Comparison of ENCODE assay signal across 21 cellular contexts in the genomic region with DNA sequence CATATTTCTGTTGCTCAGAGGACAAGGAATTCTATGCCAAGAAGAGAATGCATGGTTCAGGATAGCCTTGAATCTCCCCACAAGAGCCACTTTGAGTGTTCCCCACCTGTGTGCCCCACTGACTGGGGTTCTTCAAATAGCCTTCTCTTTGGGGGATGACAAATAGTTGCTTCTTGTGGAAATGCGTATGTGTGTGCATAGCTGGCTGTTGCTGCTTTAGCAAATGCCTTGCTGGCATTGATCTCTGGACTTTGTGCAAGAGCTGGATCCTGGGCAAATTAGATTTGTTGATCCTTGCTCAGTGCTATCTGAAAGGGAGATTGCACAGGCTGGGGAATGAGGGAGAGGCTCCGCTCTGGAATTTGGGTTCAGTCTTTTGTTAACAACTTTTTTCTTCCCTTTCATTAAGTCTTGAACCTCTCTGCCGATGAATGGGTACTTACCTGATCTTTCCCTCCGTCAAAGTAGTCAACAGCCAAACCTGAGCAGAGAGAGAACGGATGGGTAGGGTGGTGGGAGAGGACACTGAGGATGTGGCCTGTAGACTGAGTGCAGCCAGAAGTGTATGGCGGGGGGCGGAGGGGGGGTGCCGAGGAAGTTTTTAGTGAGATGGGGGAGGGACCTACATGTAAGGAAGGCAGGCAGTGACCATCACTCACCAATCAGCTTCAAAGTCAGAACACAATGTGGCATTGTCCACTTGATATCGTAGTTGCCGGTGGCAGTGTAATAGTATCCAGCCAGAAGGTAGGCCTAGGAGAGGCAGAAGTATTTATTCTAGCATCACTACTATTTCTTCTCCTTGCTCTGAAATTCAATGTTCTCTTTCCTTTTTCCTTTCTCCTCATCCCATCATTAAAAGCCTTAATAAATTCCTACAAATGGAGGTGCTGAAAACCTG. TPM values are rescaled to one million over a fixed set of nuclear protein-coding genes. Genes with fewer than 3 reads are reported as not detected.
A peak's percentile ranks its signal among the peaks of the same experiment; 100 is the strongest.
DNase-seq lines count a peak whose midpoint lies in the region; ATAC-seq, FAIRE-seq and TF ChIP-seq lines count a peak whose summit lies in the region.
"Had no signal": no experiment of that assay in that cellular context is flagged by ENCODE, and none has a peak within 500 bp of the region (broad histone marks: within the 10 kb centered on the region; RNA-seq: fewer than 3 reads in every experiment).

No MANE protein-coding gene starts in this region.

- H4K20me1 ChIP-seq in H9 (ENCODE audit: control insufficient read depth, insufficient read depth, insufficient read length) (no peaks in the 10 kb centered on the region), GM23248 (ENCODE audit: insufficient read depth) (no peaks in the 10 kb centered on the region)

- no peak overlapping the region for H3K4me2 ChIP-seq in H9 (ENCODE audit: insufficient read depth, insufficient read length, low read length)
- no peak overlapping the region for H3K4me2 ChIP-seq in GM23248 (ENCODE audit: unreplicated experiment)
- H3K4me2 ChIP-seq: smooth muscle cell had no signal

- no peaks in the 10 kb centered on the region for H3K9me3 Mint-ChIP-seq in H9
- no peaks in the 10 kb centered on the region for H3K9me3 Mint-ChIP-seq in naive thymus-derived CD4-positive, alpha-beta T cell

- no peak overlapping the region for H2BK20ac ChIP-seq in H9 (ENCODE audit: low read depth, low read length, poor library complexity, severe bottlenecking)

- no peak overlapping the region for H2BK15ac ChIP-seq in H9 (ENCODE audit: low read depth, low read length)

- H3K36me3 ChIP-seq in bronchial epithelial cell (ENCODE audit: control insufficient read depth, insufficient read depth, low read length): peaks cover 16% of the 10 kb centered on the region
- peaks cover 11 to 71% (median 29%) of the 10 kb centered on the region in 3 experiments for H3K36me3 ChIP-seq in naive thymus-derived CD4-positive, alpha-beta T cell (ENCODE audit: control insufficient read depth in 2 of 3, insufficient read depth in 3 of 3, low read length in 3 of 3)
- 0 out of 2 replicates have a peak, but pooled peaks cover 14% of the 10 kb centered on the region for H3K36me3 ChIP-seq in GM23248 (ENCODE audit: low read depth)

- H2BK5ac ChIP-seq in H9 (ENCODE audit: insufficient read length, low read length): no peak overlapping the region

- H3K79me2 ChIP-seq in H9 (ENCODE audit: insufficient read depth, low read length) (no peaks in the 10 kb centered on the region), GM23248 (ENCODE audit: insufficient read depth) (no peaks in the 10 kb centered on the region)

- H3K4me3 ChIP-seq in bronchial epithelial cell (ENCODE audit: low read depth, low read length) (no peak overlapping the region), GM23248 (no peak overlapping the region)
- no peak overlapping the region for H3K4me3 ChIP-seq in naive thymus-derived CD4-positive, alpha-beta T cell (ENCODE audit: low read length)
- H3K4me3 ChIP-seq: heart left ventricle, psoas muscle, smooth muscle cell had no signal

- no peak overlapping the region for H3K56ac ChIP-seq in H9 (ENCODE audit: insufficient read length, low read depth, low read length)

- CTCF ChIA-PET in naive thymus-derived CD4-positive, alpha-beta T cell (lab: Charles Lee): interaction anchor here (1.5 kb wide), 1 partner anchor 112 kb away, joined by 3 read pairs; no protein-coding TSS in a partner anchor

- no CpG with 5 or more reads among the region's 10 CpGs for WGBS in H9 (ENCODE audit: extremely low coverage, insufficient read length, low lambda C conversion rate)
- WGBS in GM23248 (ENCODE audit: low coverage in 1 of 2, low lambda C conversion rate in 2 of 2, missing lambda C conversion rate in 2 of 2), 2 experiments: 90 to 91% methylated on average over 7 to 10 of the region's 10 CpGs

- no peak overlapping the region for H3K9ac ChIP-seq in H9 (ENCODE audit: extremely low read depth, insufficient read length, low read length)
- H3K9ac ChIP-seq in GM23248: no peak overlapping the region

- FAIRE-seq in bronchial epithelial cell (lab: Jason Lieb, UNC): peak; percentile 55
- FAIRE-seq: astrocyte, H1 had no signal

- no peak overlapping the region for H2AK5ac ChIP-seq in H9 (ENCODE audit: insufficient read length, low read length)

- H3K4me1 ChIP-seq in H9 (ENCODE audit: insufficient read depth, low read length): no peaks in the 10 kb centered on the region; the same call in 1 of the 2 replicates
- H3K4me1 ChIP-seq in naive thymus-derived CD4-positive, alpha-beta T cell (ENCODE audit: control insufficient read depth in 2 of 2, insufficient read depth in 2 of 2, low read length in 2 of 2): no peaks in the 10 kb centered on the region
- H3K4me1 ChIP-seq in GM23248 (ENCODE audit: insufficient read depth): no peaks in the 10 kb centered on the region
- H3K4me1 ChIP-seq: psoas muscle had no signal

- no peaks in the 10 kb centered on the region for H3K79me1 ChIP-seq in H9 (ENCODE audit: insufficient read depth, low read depth, low read length, poor library complexity, severe bottlenecking)

- no peaks in the 10 kb centered on the region; the same call in 1 of the 2 replicates for H3K27me3 Mint-ChIP-seq in H9 (ENCODE audit: low read depth)
- H3K27me3 Mint-ChIP-seq in naive thymus-derived CD4-positive, alpha-beta T cell: no peaks in the 10 kb centered on the region

- no peak overlapping the region for H3T11ph ChIP-seq in H9 (ENCODE audit: low read length)

- no peak overlapping the region for H3K4ac ChIP-seq in H9 (ENCODE audit: low read depth, low read length)

- H3K4me1 Mint-ChIP-seq in H9: peaks cover 3 to 10% of the 10 kb centered on the region in 2 experiments
- peaks cover 0 to 2% (median 0%) of the 10 kb centered on the region in 7 donors for H3K4me1 Mint-ChIP-seq in naive thymus-derived CD4-positive, alpha-beta T cell

- POLR2A ChIA-PET in naive thymus-derived CD4-positive, alpha-beta T cell (lab: Charles Lee): interaction anchor here (0.6 kb wide), 1 partner anchor 94 kb away, joined by 3 read pairs; no protein-coding TSS in a partner anchor

- H2BK120ac ChIP-seq in H9 (ENCODE audit: low read depth, low read length, poor library complexity, severe bottlenecking): no peak overlapping the region

- H4K8ac ChIP-seq in H9 (replicated peaks; ENCODE audit: insufficient read length, low read depth, low read length): no peak overlapping the region

- H3K27me3 ChIP-seq in H9 (ENCODE audit: insufficient read depth, low read length) (no peaks in the 10 kb centered on the region), bronchial epithelial cell (ENCODE audit: control insufficient read depth, insufficient read depth, low read length) (no peaks in the 10 kb centered on the region), GM23248 (replicated peaks; ENCODE audit: insufficient read depth) (no peaks in the 10 kb centered on the region)
- H3K27me3 ChIP-seq in naive thymus-derived CD4-positive, alpha-beta T cell (ENCODE audit: control insufficient read depth in 2 of 2, insufficient read depth in 2 of 2, low read length in 2 of 2): no peaks in the 10 kb centered on the region
- H3K27me3 ChIP-seq: heart left ventricle had no signal

- no peaks in the 10 kb centered on the region for H3F3A ChIP-seq in GM23248 (ENCODE audit: insufficient read depth)

- H4K91ac ChIP-seq in H9 (ENCODE audit: insufficient read length, low read depth, low read length): no peak overlapping the region

- H3K23me2 ChIP-seq in H9 (ENCODE audit: insufficient read length, low read depth, low read length, poor library complexity, severe bottlenecking): no peaks in the 10 kb centered on the region

- H3K36me3 Mint-ChIP-seq in H9 (ENCODE audit: insufficient read depth in 1 of 3, low read depth in 3 of 3): peaks cover 11 to 61% (median 56%) of the 10 kb centered on the region in 3 experiments; a peak in 6 of 7 replicates
- peaks cover 4 to 41% (median 8%) of the 10 kb centered on the region in 5 donors for H3K36me3 Mint-ChIP-seq in naive thymus-derived CD4-positive, alpha-beta T cell

- H3K27ac ChIP-seq in H9 (ENCODE audit: insufficient read length, low read depth, low read length) (no peak overlapping the region), GM23248 (no peak overlapping the region)
- H3K27ac ChIP-seq in naive thymus-derived CD4-positive, alpha-beta T cell (ENCODE audit: low read depth, low read length): no peak overlapping the region
- H3K27ac ChIP-seq: heart left ventricle, psoas muscle had no signal

- no peak overlapping the region for H2BK12ac ChIP-seq in H9 (ENCODE audit: insufficient read length, low read depth, low read length)

- H3K14ac ChIP-seq in H9 (ENCODE audit: insufficient read depth, low read length): no peak overlapping the region

- no peak overlapping the region for H3K23ac ChIP-seq in H9 (ENCODE audit: insufficient read length, low read depth, low read length)

- no peak overlapping the region for H3K18ac ChIP-seq in H9 (ENCODE audit: insufficient read length, low read depth, low read length)

- intact Hi-C loops in naive thymus-derived CD4-positive, alpha-beta T cell (cut with micrococcal nuclease): no loop called here

- TF ChIP-seq CTCF in H9 (conservative IDR thresholded peaks at IDR 0.05) (no peak), bronchial epithelial cell (IDR thresholded peaks at IDR 0.05; ENCODE audit: insufficient read depth, low read length, severe bottlenecking) (no peak)

- ATAC-seq in naive thymus-derived CD4-positive, alpha-beta T cell: no peak
- ATAC-seq: activated CD4-positive, CD25-positive, alpha-beta regulatory T cell treated with anti-CD3 and anti-CD28 coated beads, Interleukin-2, amount 50 U/mL, for 24 hours; heart left ventricle had no signal

- H3K27ac Mint-ChIP-seq in H9: peak overlapping the region in 2 of 3 experiments; percentile 4 to 18; a peak in 2 of 7 replicates
- H3K27ac Mint-ChIP-seq in naive thymus-derived CD4-positive, alpha-beta T cell: peak overlapping the region in 6 of 9 donors; percentile 43 to 81 (median 53)

- H3K9me2 ChIP-seq in GM23248 (ENCODE audit: insufficient read depth): no peaks in the 10 kb centered on the region

- in situ Hi-C loops in GM23248 (cut with MboI): no loop called here

- H3K9me3 ChIP-seq in H9 (ENCODE audit: control insufficient read depth, low read depth, low read length): no peaks in the 10 kb centered on the region
- H3K9me3 ChIP-seq in naive thymus-derived CD4-positive, alpha-beta T cell (ENCODE audit: control insufficient read depth in 2 of 3, low read length in 3 of 3): no peaks in the 10 kb centered on the region
- no peaks in the 10 kb centered on the region for H3K9me3 ChIP-seq in GM23248 (ENCODE audit: low read depth)
- H3K9me3 ChIP-seq: heart left ventricle, psoas muscle had no signal

- DNase-seq in H9: no peak
- no peak for DNase-seq in bronchial epithelial cell (ENCODE audit: low read depth)
- no peak for DNase-seq in naive thymus-derived CD4-positive, alpha-beta T cell
- no peak for DNase-seq in NK-92 (lab: John Stamatoyannopoulos, UW; ENCODE audit: unreplicated experiment)
- DNase-seq in GM23248: no peak
- no peak for DNase-seq in activated CD4-positive, alpha-beta T cell treated with anti-CD3 and anti-CD28 coated beads for 48 hours
- DNase-seq: activated effector memory CD4-positive, alpha-beta T cell treated with anti-CD3 and anti-CD28 coated beads, Interleukin-2, amount 50 U/mL, for 16 hours; heart left ventricle; NCI-H1417 treated with DMSO at 0.1 percent for 48 hours; NCI-H2171 treated with DMSO at 0.1 percent for 48 hours; NCI-H748 treated with DMSO at 0.1 percent for 48 hours; psoas muscle; stimulated activated CD4-positive, alpha-beta T cell treated with anti-CD3 and anti-CD28 coated beads, Interleukin-4, amount 100 ng/mL, for 24 hours; substantia nigra had no signal

- no peak overlapping the region for H4K5ac ChIP-seq in H9 (ENCODE audit: insufficient read length, low read depth, low read length)

- no peak overlapping the region for H3K4me3 Mint-ChIP-seq in H9
- H3K4me3 Mint-ChIP-seq in naive thymus-derived CD4-positive, alpha-beta T cell: no peak overlapping the region

- H2AFZ ChIP-seq in H9 (ENCODE audit: low read length): no peak overlapping the region
- H2AFZ ChIP-seq in GM23248: no peak overlapping the region

RNA-seq across cellular contexts. Expression of a gene that starts 10.7 kb away (rescaled TPM):
- total RNA-seq in H9 (2021): 62.7 and 67.4 TPM in 2 replicates
- total RNA-seq in bronchial epithelial cell: 68.2 and 68.4 TPM in 2 replicates
- 10 to 100 TPM; 25.7 to 69.5 (median 63.2) TPM for total RNA-seq in naive thymus-derived CD4-positive, alpha-beta T cell
- 10 to 100 TPM; 64.1 to 72.5 TPM for polyA plus RNA-seq in naive thymus-derived CD4-positive, alpha-beta T cell
- 25.9 and 39.2 TPM in 2 replicates for total RNA-seq in GM23248 (2014; rRNA removed; shearing (Covaris generic))
- polyA plus RNA-seq in GM23248 (2016; fragmentation: Nextera tagmentation; extraction: Ambion mirVana): 68.6 and 72.1 TPM in 2 replicates

RNA-seq across cellular contexts. Expression of a gene that starts 10.9 kb away (rescaled TPM):
- total RNA-seq in H9 (2021) (370 and 383 TPM in 2 replicates), bronchial epithelial cell (83.7 and 189 TPM in 2 replicates)
- 100 to 1,000 TPM; 132 to 209 (median 146) TPM for total RNA-seq in naive thymus-derived CD4-positive, alpha-beta T cell
- polyA plus RNA-seq in naive thymus-derived CD4-positive, alpha-beta T cell: 100 to 1,000 TPM; 113 to 121 TPM
- total RNA-seq in GM23248 (2014; rRNA removed; shearing (Covaris generic)): 212 and 221 TPM in 2 replicates
- polyA plus RNA-seq in GM23248 (2016; fragmentation: Nextera tagmentation; extraction: Ambion mirVana): 130 and 137 TPM in 2 replicates

RNA-seq across cellular contexts. Expression of a gene that starts 30.2 kb away (rescaled TPM):
- total RNA-seq in H9 (2021): 18.2 and 19.8 TPM in 2 replicates
- total RNA-seq in bronchial epithelial cell: 10.9 and 12.4 TPM in 2 replicates
- total RNA-seq in naive thymus-derived CD4-positive, alpha-beta T cell: 100 to 1,000 TPM; 141 to 390 (median 242) TPM
- polyA plus RNA-seq in naive thymus-derived CD4-positive, alpha-beta T cell: 100 to 1,000 TPM; 210 to 387 TPM
- not detected in 2 replicates for total RNA-seq in GM23248 (2014; rRNA removed; shearing (Covaris generic))
- 0.21 and 0.35 TPM in 2 replicates for polyA plus RNA-seq in GM23248 (2016; fragmentation: Nextera tagmentation; extraction: Ambion mirVana)
- total RNA-seq: Daoy, SK-MEL-5 had no signal
- polyA plus RNA-seq: neural cell had no signal

RNA-seq across cellular contexts. Expression of a gene that starts 36.9 kb away (rescaled TPM):
- total RNA-seq in H9 (2021) (45.0 and 47.7 TPM in 2 replicates), bronchial epithelial cell (7.9 and 13.3 TPM in 2 replicates)
- total RNA-seq in naive thymus-derived CD4-positive, alpha-beta T cell: 10 to 100 TPM; 16.7 to 37.9 (median 27.1) TPM
- 10 to 100 TPM; 20.5 to 28.4 TPM for polyA plus RNA-seq in naive thymus-derived CD4-positive, alpha-beta T cell
- 7.7 and 11.8 TPM in 2 replicates for total RNA-seq in GM23248 (2014; rRNA removed; shearing (Covaris generic))
- 19.7 and 20.4 TPM in 2 replicates for polyA plus RNA-seq in GM23248 (2016; fragmentation: Nextera tagmentation; extraction: Ambion mirVana)

RNA-seq across cellular contexts. Expression of a gene that starts 37.6 kb away (rescaled TPM):
- total RNA-seq in H9 (2021) (195 TPM in 2 replicates), bronchial epithelial cell (92.2 and 161 TPM in 2 replicates)
- total RNA-seq in naive thymus-derived CD4-positive, alpha-beta T cell: 100 to 1,000 TPM; 148 to 592 (median 362) TPM
- polyA plus RNA-seq in naive thymus-derived CD4-positive, alpha-beta T cell: 100 to 1,000 TPM; 394 to 401 TPM
- 261 and 264 TPM in 2 replicates for total RNA-seq in GM23248 (2014; rRNA removed; shearing (Covaris generic))
- polyA plus RNA-seq in GM23248 (2016; fragmentation: Nextera tagmentation; extraction: Ambion mirVana): 247 and 257 TPM in 2 replicates

Comparison
In these comparisons a context has a peak if more than half of its experiments do, and no peak if none do; other contexts are left out.
1. RNA of a gene that starts 30.2 kb away (total RNA-seq): 141 to 390 TPM in naive thymus-derived CD4-positive, alpha-beta T cell, 18.2 to 19.8 TPM in H9 and 10.9 to 12.4 TPM in bronchial epithelial cell; not detected in GM23248; every median in the first group is over 10 times any median in the second.